ENCODE assay signal across 26 cellular contexts in genomic region chr2:238030422-238031155, GRCh38. TPM values are rescaled to one million over a fixed set of nuclear protein-coding genes. Genes with fewer than 3 reads are reported as not detected.
DNase-seq lines count a peak whose midpoint lies in the region; ATAC-seq and TF ChIP-seq lines count a peak whose summit lies in the region.
"Had no signal": no experiment of that assay in that cellular context is flagged by ENCODE, and none has a peak within 500 bp of the region (broad histone marks: within the 10 kb centered on the region; RNA-seq: fewer than 3 reads in every experiment).

No MANE protein-coding gene starts in this region.

- CTCF ChIA-PET in MCF 10A (lab: Yijun Ruan, JAX): interaction anchor here (0.6 to 1.1 kb wide), 3 partner anchors 11 to 226 kb away, joined by 3 read pairs; no protein-coding TSS in a partner anchor
- CTCF ChIA-PET in Caco-2 (lab: Charles Lee): no interaction called here

- H3K27ac ChIP-seq in breast epithelium: no peak overlapping the region
- H3K27ac ChIP-seq in VCaP: peak overlapping the region; percentile 63
- H3K27ac ChIP-seq: BLaER1, tibial artery had no signal

- intact Hi-C loops in MCF 10A (cut with micrococcal nuclease) (no loop called here), breast epithelium (cut with DNase I; ENCODE audit: low total_unique reads) (no loop called here), Caco-2 (cut with micrococcal nuclease; ENCODE audit: unreplicated experiment) (no loop called here)

- no peak overlapping the region for H3K4me3 Mint-ChIP-seq in MCF 10A (ENCODE audit: unreplicated experiment)
- H3K4me3 Mint-ChIP-seq in immature natural killer cell: peak overlapping the region in 1 of 5 donors; percentile 31
- H3K4me3 Mint-ChIP-seq in Caco-2 (ENCODE audit: unreplicated experiment): no peak overlapping the region
- H3K4me3 Mint-ChIP-seq: activated naive CD8-positive, alpha-beta T cell treated with anti-CD3 and anti-CD28 coated beads, Interleukin-2, amount 10 ng/mL, durations not matched to agents 7 days and 5 days; memory B cell; stimulated activated naive CD8-positive, alpha-beta T cell treated with anti-CD3 and anti-CD28 coated beads, Interleukin-15, Interleukin-2, amounts not matched to agents 100 ng/mL and 50 ng/mL, for 24 hours had no signal

- no TSS peak for BruUV-seq in MCF 10A (replicated peaks; lab: Mats Ljungman, UMichigan)
- BruUV-seq in Caco-2 (replicated peaks; lab: Mats Ljungman, UMichigan): no TSS peak

- no peaks in the 10 kb centered on the region for H3K9me3 Mint-ChIP-seq in MCF 10A (ENCODE audit: unreplicated experiment)
- H3K9me3 Mint-ChIP-seq in immature natural killer cell: no peaks in the 10 kb centered on the region
- H3K9me3 Mint-ChIP-seq in Caco-2 (ENCODE audit: unreplicated experiment): no peaks in the 10 kb centered on the region
- H3K9me3 Mint-ChIP-seq: activated naive CD8-positive, alpha-beta T cell treated with anti-CD3 and anti-CD28 coated beads, Interleukin-2, amount 10 ng/mL, durations not matched to agents 7 days and 5 days; memory B cell; stimulated activated naive CD8-positive, alpha-beta T cell treated with anti-CD3 and anti-CD28 coated beads, Interleukin-15, Interleukin-2, amounts not matched to agents 100 ng/mL and 50 ng/mL, for 24 hours had no signal

- no peak for TF ChIP-seq POLR2A in breast epithelium (IDR thresholded peaks at IDR 0.05)

- DNase-seq in MCF 10A (ENCODE audit: unreplicated experiment) (no peak), breast epithelium (ENCODE audit: low spot score in 2 of 2) (no peak), immature natural killer cell (no peak), Caco-2 (no peak)
- DNase-seq in stimulated activated CD4-positive, alpha-beta T cell treated with anti-CD3 and anti-CD28 coated beads, Interleukin-4, amount 100 ng/mL, for 1 hour: no peak
- DNase-seq: activated naive CD8-positive, alpha-beta T cell treated with anti-CD3 and anti-CD28 coated beads, Interleukin-2, amount 10 ng/mL, durations not matched to agents 7 days and 5 days; cerebellar nuclear complex; COR-L47; DND-41; effector CD8-positive, alpha-beta T cell; KG1; left cardiac atrium; NCI-H2029; NCI-H2227 treated with DMSO at 0.1 percent for 48 hours; NCI-H774; nucleus accumbens; OCI-M1; SHP77 treated with DMSO at 0.1 percent for 48 hours; stimulated activated CD4-positive, alpha-beta T cell treated with anti-CD3 and anti-CD28 coated beads, Interleukin-2, amount 100 ng/mL, for 48 hours; tibial artery had no signal

- H3K27me3 ChIP-seq in breast epithelium: no peaks in the 10 kb centered on the region
- no peaks in the 10 kb centered on the region for H3K27me3 ChIP-seq in Caco-2 (replicated peaks; ENCODE audit: control insufficient read depth, insufficient read depth, low read length)
- H3K27me3 ChIP-seq: BLaER1, tibial artery had no signal

- H3K4me1 ChIP-seq in breast epithelium (no peaks in the 10 kb centered on the region), Caco-2 (no peaks in the 10 kb centered on the region)
- H3K4me1 ChIP-seq: tibial artery had no signal

- no peaks in the 10 kb centered on the region for H3K27me3 Mint-ChIP-seq in MCF 10A (ENCODE audit: insufficient read depth, unreplicated experiment)
- peaks cover 0 to 3% (median 1%) of the 10 kb centered on the region in 3 donors for H3K27me3 Mint-ChIP-seq in immature natural killer cell (ENCODE audit: low read depth in 3 of 3)
- H3K27me3 Mint-ChIP-seq in Caco-2 (ENCODE audit: insufficient read depth, unreplicated experiment): no peaks in the 10 kb centered on the region
- H3K27me3 Mint-ChIP-seq: activated naive CD8-positive, alpha-beta T cell treated with anti-CD3 and anti-CD28 coated beads, Interleukin-2, amount 10 ng/mL, durations not matched to agents 7 days and 5 days; memory B cell; stimulated activated naive CD8-positive, alpha-beta T cell treated with anti-CD3 and anti-CD28 coated beads, Interleukin-15, Interleukin-2, amounts not matched to agents 100 ng/mL and 50 ng/mL, for 24 hours had no signal

- POLR2A ChIA-PET in MCF 10A (lab: Yijun Ruan, JAX) (interaction anchor here (0.6 to 1.5 kb wide), 2 partner anchors 23 to 31 kb away, joined by 4 to 10 read pairs; no protein-coding TSS in a partner anchor), Caco-2 (lab: Charles Lee) (no interaction called here)

- TF ChIP-seq CTCF in MCF 10A (IDR thresholded peaks at IDR 0.05; ENCODE audit: unreplicated experiment) (no peak), breast epithelium (IDR thresholded peaks at IDR 0.05) (no peak), VCaP (conservative IDR thresholded peaks at IDR 0.05) (no peak), Caco-2 (IDR thresholded peaks at IDR 0.05; ENCODE audit: insufficient read depth in 1 of 2, low read depth in 1 of 2, low read length in 1 of 2, severe bottlenecking in 1 of 2, unreplicated experiment in 1 of 2) (no peak)

- H3K36me3 ChIP-seq in breast epithelium: no peaks in the 10 kb centered on the region
- H3K36me3 ChIP-seq in Caco-2 (ENCODE audit: control insufficient read depth, insufficient read depth, low read length): no peaks in the 10 kb centered on the region

- H3K9me3 ChIP-seq in breast epithelium: no peaks in the 10 kb centered on the region
- no peaks in the 10 kb centered on the region for H3K9me3 ChIP-seq in Caco-2
- H3K9me3 ChIP-seq: BLaER1, tibial artery had no signal

- peaks cover 50% of the 10 kb centered on the region for H3K36me3 Mint-ChIP-seq in MCF 10A (ENCODE audit: insufficient read depth, unreplicated experiment)
- H3K36me3 Mint-ChIP-seq in immature natural killer cell: peaks cover 15 to 53% (median 20%) of the 10 kb centered on the region in 3 donors
- peaks cover 31% of the 10 kb centered on the region for H3K36me3 Mint-ChIP-seq in Caco-2 (ENCODE audit: insufficient read depth, unreplicated experiment)

- H3K4me1 Mint-ChIP-seq in MCF 10A (ENCODE audit: insufficient read depth, unreplicated experiment) (peaks cover 9% of the 10 kb centered on the region), immature natural killer cell (peaks cover 52 to 88% of the 10 kb centered on the region in 2 donors), Caco-2 (ENCODE audit: low read depth, unreplicated experiment) (no peaks in the 10 kb centered on the region)
- H3K4me1 Mint-ChIP-seq: memory B cell had no signal

- H3K27ac Mint-ChIP-seq in MCF 10A (ENCODE audit: low read depth, unreplicated experiment) (peak overlapping the region; percentile 74), immature natural killer cell (peak overlapping the region; percentile 23 to 95 (median 86)), Caco-2 (ENCODE audit: unreplicated experiment) (no peak overlapping the region)
- H3K27ac Mint-ChIP-seq: memory B cell had no signal

- H3K4me3 ChIP-seq in breast epithelium: no peak overlapping the region
- no peak overlapping the region for H3K4me3 ChIP-seq in Caco-2 (ENCODE audit: low read depth, low read length)
- H3K4me3 ChIP-seq: BLaER1, tibial artery had no signal

- ATAC-seq in GM21717 (IDR thresholded peaks at IDR 0.05; ENCODE audit: unreplicated experiment) (no peak), GM21367 (IDR thresholded peaks at IDR 0.05; ENCODE audit: unreplicated experiment) (no peak)
- ATAC-seq: left cardiac atrium had no signal

RNA-seq across cellular contexts. Expression of gene SCLY, which starts 30.2 kb away (rescaled TPM):
- 40.1 and 40.4 TPM in 2 replicates for total RNA-seq in MCF 10A (2022)
- total RNA-seq in breast epithelium: 10 to 100 TPM; 11.2 to 16.7 (median 12.1) TPM
- 10 to 100 TPM; 12.1 to 15.8 (median 12.8) TPM for polyA plus RNA-seq in immature natural killer cell
- 21.2 and 21.7 TPM in 2 replicates for total RNA-seq in Caco-2 (2022)
